In genomic region chr18:61957801-61958516, GRCh38 we compare ENCODE assay signal across 17 cellular contexts.
DNase-seq lines count a peak whose midpoint lies in the region; ATAC-seq lines count a peak whose summit lies in the region.
"Had no signal": no experiment of that assay in that cellular context is flagged by ENCODE, and none has a peak within 500 bp of the region (broad histone marks: within the 10 kb centered on the region; RNA-seq: fewer than 3 reads in every experiment).

No MANE protein-coding gene starts in this region.

- no peaks in the 10 kb centered on the region for H3K79me1 ChIP-seq in neuronal stem cell (ENCODE audit: low read depth, low read length)

- no peak overlapping the region for H3K18ac ChIP-seq in neuronal stem cell (ENCODE audit: low read length)

- H3K4ac ChIP-seq in neuronal stem cell (ENCODE audit: low read length) = no peak overlapping the region

- H2BK15ac ChIP-seq in neuronal stem cell (ENCODE audit: low read length) = no peak overlapping the region

- H2AFZ ChIP-seq in neuronal stem cell (ENCODE audit: low read length) = peak overlapping the region; percentile 11
- H2AFZ ChIP-seq: hepatocyte had no signal

- no CpG with 5 or more reads among the region's 13 CpGs for WGBS in neuronal stem cell (ENCODE audit: extremely low coverage in 2 of 2, insufficient read length in 2 of 2, insufficient replicate concordance in 1 of 2), 2 donors

- no peak overlapping the region for H4K8ac ChIP-seq in neuronal stem cell (ENCODE audit: low read depth, low read length)

- no peak overlapping the region for H3K14ac ChIP-seq in neuronal stem cell (ENCODE audit: low read length)

- no peak overlapping the region for H2AK5ac ChIP-seq in neuronal stem cell (ENCODE audit: low read depth, low read length)

- H3K36me3 ChIP-seq in H7 (replicated peaks; ENCODE audit: control insufficient read depth, insufficient read depth, low read length) (no peaks in the 10 kb centered on the region), neuronal stem cell (replicated peaks in 1 of 2; ENCODE audit: control insufficient read depth in 2 of 2, insufficient read depth in 2 of 2, low read length in 2 of 2) (no peaks in the 10 kb centered on the region)
- H3K36me3 ChIP-seq: left ventricle myocardium inferior, sigmoid colon, uterus had no signal

- H2BK120ac ChIP-seq in neuronal stem cell (ENCODE audit: low read depth, low read length) = no peak overlapping the region

- H3K27ac ChIP-seq in neuronal stem cell (replicated peaks; ENCODE audit: low read length) = no peak overlapping the region
- H3K27ac ChIP-seq: hepatocyte, left ventricle myocardium inferior, sigmoid colon had no signal

- no peak overlapping the region for H3K4me2 ChIP-seq in neuronal stem cell (ENCODE audit: insufficient read depth, low read length, poor library complexity, severe bottlenecking)
- H3K4me2 ChIP-seq: hepatocyte had no signal

- H2BK5ac ChIP-seq in neuronal stem cell (ENCODE audit: low read length) = no peak overlapping the region

- H3K9ac ChIP-seq in neuronal stem cell (ENCODE audit: low read depth, low read length, poor library complexity) = no peak overlapping the region

- H3K27me3 ChIP-seq in H7 (ENCODE audit: control insufficient read depth, insufficient read depth, low read length) (no peaks in the 10 kb centered on the region), neuronal stem cell (ENCODE audit: control insufficient read depth in 3 of 3, insufficient read depth in 3 of 3, low read depth in 1 of 3, low read length in 3 of 3) (no peaks in the 10 kb centered on the region)
- H3K27me3 ChIP-seq: hepatocyte, sigmoid colon, uterus had no signal

- no peak overlapping the region for H3K4me3 ChIP-seq in H7 (ENCODE audit: insufficient read depth, low read depth, low read length)
- no peak overlapping the region for H3K4me3 ChIP-seq in neuronal stem cell (ENCODE audit: low read length in 2 of 2)
- H3K4me3 ChIP-seq: hepatocyte, left ventricle myocardium inferior, sigmoid colon, uterus had no signal

- peak; percentile 21 for DNase-seq in H7
- peak; percentile 21 for DNase-seq in RKO (ENCODE audit: low spot score)
- no peak for DNase-seq in neuronal stem cell (ENCODE audit: low spot score)
- no peak for DNase-seq in posterior vena cava (ENCODE audit: low spot score)
- DNase-seq: activated gamma-delta T cell treated with Interleukin-2 at 50 U/mL for 16 hours; CD8-positive, alpha-beta T cell; Karpas-422; left ventricle myocardium inferior; NCI-H187 treated with DMSO at 0.1 percent for 48 hours; SHP77 treated with DMSO at 0.1 percent for 48 hours; sigmoid colon; stimulated activated naive CD4-positive, alpha-beta T cell treated with Interleukin-2 at 50 U/mL for 16 hours; uterus had no signal

- H3K23ac ChIP-seq in neuronal stem cell (ENCODE audit: low read depth, low read length, poor library complexity) = no peak overlapping the region

- H4K91ac ChIP-seq in neuronal stem cell (ENCODE audit: low read depth, low read length, poor library complexity) = no peak overlapping the region

- peaks cover 0 to 9% of the 10 kb centered on the region in 2 donors for H3K9me3 ChIP-seq in neuronal stem cell (replicated peaks in 1 of 2; ENCODE audit: control insufficient read depth in 2 of 2, insufficient read depth in 1 of 2, low read depth in 1 of 2, low read length in 2 of 2)
- H3K9me3 ChIP-seq: left ventricle myocardium inferior, sigmoid colon, uterus had no signal

- H3K4me1 ChIP-seq in neuronal stem cell (ENCODE audit: control insufficient read depth in 2 of 2, insufficient read depth in 1 of 2, low read depth in 1 of 2, low read length in 2 of 2) = peaks cover 0 to 3% of the 10 kb centered on the region in 2 donors

- intact Hi-C loops in posterior vena cava (cut with DNase I) = no loop called here

- H2BK12ac ChIP-seq in neuronal stem cell (ENCODE audit: low read length) = no peak overlapping the region

- ATAC-seq in esophagus mucosa = peak; percentile 15
- no peak for ATAC-seq in GM21423 (IDR thresholded peaks at IDR 0.05; ENCODE audit: unreplicated experiment)
- no peak for ATAC-seq in HG02759 (IDR thresholded peaks at IDR 0.05; ENCODE audit: unreplicated experiment)
- ATAC-seq: CD8-positive, alpha-beta T cell had no signal

Comparison
In these comparisons a context has a peak if more than half of its experiments do, and no peak if none do; other contexts are left out.
1. DNase-seq: peak in H7 (single experiment) and RKO (single experiment); none in neuronal stem cell (single experiment) and posterior vena cava (single experiment).